In genomic region chr1:162565460-162565859, GRCh38 we compare ENCODE assay signal across 25 cellular contexts. TPM values are rescaled to one million over a fixed set of nuclear protein-coding genes. Genes with fewer than 3 reads are reported as not detected.
DNase-seq lines count a peak whose midpoint lies in the region; ATAC-seq, FAIRE-seq and TF ChIP-seq lines count a peak whose summit lies in the region.
"Had no signal": no experiment of that assay in that cellular context is flagged by ENCODE, and none has a peak within 500 bp of the region (broad histone marks: within the 10 kb centered on the region; RNA-seq: fewer than 3 reads in every experiment).

No MANE protein-coding gene starts in this region.

- H3K9me3 ChIP-seq in HepG2 (ENCODE audit: low read length) (no peaks in the 10 kb centered on the region), right lobe of liver (no peaks in the 10 kb centered on the region), Loucy (ENCODE audit: insufficient read depth, low read depth, low read length) (no peaks in the 10 kb centered on the region), mucosa of descending colon (no peaks in the 10 kb centered on the region), left lung (no peaks in the 10 kb centered on the region)
- H3K9me3 ChIP-seq: A549, upper lobe of left lung had no signal

- no peak overlapping the region for H3K4me3 Mint-ChIP-seq in GM23338
- H3K4me3 Mint-ChIP-seq: activated T-cell treated with anti-CD3 and anti-CD28 coated beads, Interleukin-2, amount 50 U/mL, for 24 hours; T-cell had no signal

- POLR2A ChIA-PET in HepG2 (lab: Yijun Ruan, JAX) = no interaction called here

- H4K20me1 ChIP-seq in HepG2 (ENCODE audit: insufficient read depth, low read length) (peaks cover 15% of the 10 kb centered on the region; the same call in 1 of the 2 replicates), Loucy (ENCODE audit: insufficient read depth, low read length, poor library complexity, severe bottlenecking) (peaks cover 23% of the 10 kb centered on the region), GM23338 (replicated peaks; ENCODE audit: insufficient read depth) (peaks cover 13% of the 10 kb centered on the region)

- H3F3A ChIP-seq in Loucy (ENCODE audit: low read depth) = no peaks in the 10 kb centered on the region
- no peaks in the 10 kb centered on the region for H3F3A ChIP-seq in GM23338 (replicated peaks; ENCODE audit: low read depth)

- H2AFZ ChIP-seq in HepG2 (ENCODE audit: low read length) = no peak overlapping the region
- H2AFZ ChIP-seq in Loucy (ENCODE audit: low read length) = no peak overlapping the region
- no peak overlapping the region for H2AFZ ChIP-seq in GM23338

- peaks cover 44% of the 10 kb centered on the region for H3K4me1 ChIP-seq in HepG2 (ENCODE audit: insufficient read depth, low read length)
- H3K4me1 ChIP-seq in right lobe of liver = peaks cover 0 to 38% (median 10%) of the 10 kb centered on the region in 4 donors
- H3K4me1 ChIP-seq in Loucy (ENCODE audit: insufficient read depth, low read length, poor library complexity, severe bottlenecking) = peaks cover 70% of the 10 kb centered on the region
- H3K4me1 ChIP-seq in mucosa of descending colon (ENCODE audit: low read depth) = peaks cover 58% of the 10 kb centered on the region
- H3K4me1 ChIP-seq in GM23338 (ENCODE audit: insufficient read depth) = peaks cover 9% of the 10 kb centered on the region; the same call in 1 of the 2 replicates
- H3K4me1 ChIP-seq in left lung = peaks cover 1 to 42% of the 10 kb centered on the region in 2 donors

- no TSS peak for BruUV-seq in HepG2 (replicated peaks; lab: Mats Ljungman, UMichigan)

- DNase-seq in HepG2 (ENCODE audit: low spot score) (no peak), right lobe of liver (no peak), coronary artery (ENCODE audit: low spot score) (no peak), mucosa of descending colon (no peak), GM23338 (ENCODE audit: low spot score) (no peak), left lung (no peak)
- DNase-seq: activated CD4-positive, CD25-positive, alpha-beta regulatory T cell treated with anti-CD3 and anti-CD28 coated beads, Interleukin-2, amount 50 U/mL, for 72 hours; activated CD8-positive, alpha-beta memory T cell treated with anti-CD3 and anti-CD28 coated beads for 24 hours; activated naive CD4-positive, alpha-beta T cell; activated T-cell treated with anti-CD3 and anti-CD28 coated beads, Interleukin-2, amount 50 U/mL, for 24 hours; COR-L47; dorsolateral prefrontal cortex; head of caudate nucleus; left colon; NCI-H1694 treated with DMSO at 0.1 percent for 48 hours; NCI-H2171 treated with DMSO at 0.1 percent for 48 hours; NCI-H69; SHP77; T-cell; upper lobe of left lung had no signal

- H3K4me1 Mint-ChIP-seq in GM23338 = peaks cover 15% of the 10 kb centered on the region; the same call in 2 of the 3 replicates

- TF ChIP-seq EP300 in HepG2 (IDR thresholded peaks at IDR 0.05; ENCODE audit: low read depth in 2 of 2, low read length in 2 of 2) (no peak), HepG2 (CRISPR knock-in tag; IDR thresholded peaks at IDR 0.05; ENCODE audit: borderline replicate concordance) (no peak)

- no peak for FAIRE-seq in HepG2 (lab: Jason Lieb, UNC)
- FAIRE-seq: A549, endothelial cell of umbilical vein had no signal

- TF ChIP-seq CTCF in HepG2 (CRISPR knock-in tag; IDR thresholded peaks at IDR 0.05) (no peak), right lobe of liver (IDR thresholded peaks at IDR 0.05) (no peak), Loucy (conservative IDR thresholded peaks at IDR 0.05; ENCODE audit: low read length) (no peak), coronary artery (IDR thresholded peaks at IDR 0.05) (no peak), mucosa of descending colon (IDR thresholded peaks at IDR 0.05) (no peak), GM23338 (conservative IDR thresholded peaks at IDR 0.05; ENCODE audit: low read depth in 2 of 2) (no peak), left lung (IDR thresholded peaks at IDR 0.05) (no peak)

- peaks cover 3% of the 10 kb centered on the region; the same call in 2 of the 3 replicates for H3K36me3 Mint-ChIP-seq in GM23338 (ENCODE audit: low read depth)

- H3K27me3 ChIP-seq in HepG2 (ENCODE audit: control insufficient read depth in 1 of 2, insufficient read depth in 2 of 2, low read length in 2 of 2) (no peaks in the 10 kb centered on the region; a peak in 1 of 5 replicates), right lobe of liver (no peaks in the 10 kb centered on the region), Loucy (ENCODE audit: insufficient read depth, low read length, poor library complexity, severe bottlenecking) (no peaks in the 10 kb centered on the region), GM23338 (ENCODE audit: insufficient read depth) (peaks cover 8% of the 10 kb centered on the region; the same call in 1 of the 2 replicates), left lung (no peaks in the 10 kb centered on the region)
- H3K27me3 ChIP-seq: dorsolateral prefrontal cortex, upper lobe of left lung had no signal

- H3K4me2 ChIP-seq in HepG2 (ENCODE audit: low read depth, low read length) = 0 out of 2 replicates have a peak overlapping the region, but pooled peaks have one; percentile 90
- H3K4me2 ChIP-seq in Loucy (ENCODE audit: low read depth, low read length, poor library complexity, severe bottlenecking) = peak overlapping the region; percentile 85
- H3K4me2 ChIP-seq in GM23338 = no peak overlapping the region
- H3K4me2 ChIP-seq: A549 had no signal

- H3K9me2 ChIP-seq in Loucy (replicated peaks; ENCODE audit: low read depth, low read length) (no peaks in the 10 kb centered on the region), GM23338 (ENCODE audit: insufficient read depth) (no peaks in the 10 kb centered on the region)

- intact Hi-C loops in HepG2 (cut with micrococcal nuclease; ENCODE audit: unreplicated experiment) = no loop called here
- intact Hi-C loops in right lobe of liver (cut with DNase I) = no loop called here
- intact Hi-C loops in mucosa of descending colon (cut with DNase I, micrococcal nuclease) = no loop called here
- intact Hi-C loops in left lung (cut with DNase I) = no loop called here

- TF ChIP-seq RAD21 in HepG2 (CRISPR knock-in tag; IDR thresholded peaks at IDR 0.05) = no peak

- TF ChIP-seq POLR2A in HepG2 (IDR thresholded peaks at IDR 0.05; ENCODE audit: insufficient read depth in 1 of 2, low read depth in 2 of 2, low read length in 2 of 2) = no peak
- no peak for TF ChIP-seq POLR2A in right lobe of liver (IDR thresholded peaks at IDR 0.05)

- in situ Hi-C loops in HepG2 (cut with HindIII; ENCODE audit: extremely low pct_ligation_motif_present, low pct_unique_long_range_greater_than_20kb) = no loop called here

- H3K36me3 ChIP-seq in HepG2 (replicated peaks in 1 of 2; ENCODE audit: control insufficient read depth in 1 of 2, insufficient read depth in 2 of 2, low read length in 2 of 2) (peaks cover 1 to 31% of the 10 kb centered on the region in 2 experiments; a peak in 4 of 5 replicates), right lobe of liver (peaks cover 0 to 23% (median 3%) of the 10 kb centered on the region in 4 donors), Loucy (ENCODE audit: insufficient read depth, low read length) (no peaks in the 10 kb centered on the region), mucosa of descending colon (ENCODE audit: low read depth) (peaks cover 6% of the 10 kb centered on the region), GM23338 (ENCODE audit: insufficient read depth) (no peaks in the 10 kb centered on the region), left lung (peaks cover 0 to 23% of the 10 kb centered on the region in 2 donors)

- CTCF ChIA-PET in HepG2 (lab: Yijun Ruan, JAX; ENCODE audit: low intra/inter-chr PET ratio, low total read pairs) = no interaction called here

- peaks cover 66% of the 10 kb centered on the region for H3K79me2 ChIP-seq in HepG2 (ENCODE audit: insufficient read depth, low read length)
- peaks cover 68% of the 10 kb centered on the region for H3K79me2 ChIP-seq in Loucy (ENCODE audit: insufficient read depth, low read length)
- H3K79me2 ChIP-seq in GM23338 (replicated peaks; ENCODE audit: insufficient read depth) = peaks cover 60% of the 10 kb centered on the region

- H3K4me3 ChIP-seq in HepG2 (replicated peaks in 1 of 3; ENCODE audit: insufficient read depth in 1 of 3, low read depth in 2 of 3, low read length in 3 of 3) (no peak overlapping the region), right lobe of liver (no peak overlapping the region), Loucy (ENCODE audit: low read length, poor library complexity, severe bottlenecking) (peak overlapping the region; percentile 92), coronary artery (peak overlapping the region; percentile 100), mucosa of descending colon (no peak overlapping the region), GM23338 (no peak overlapping the region), left lung (no peak overlapping the region)
- H3K4me3 ChIP-seq: A549, dorsolateral prefrontal cortex, upper lobe of left lung had no signal

- no peak overlapping the region for H3K27ac ChIP-seq in HepG2 (ENCODE audit: extremely low read length, insufficient read depth, low read length)
- peak overlapping the region in 1 of 3 donors; percentile 4 for H3K27ac ChIP-seq in right lobe of liver
- H3K27ac ChIP-seq in coronary artery = no peak overlapping the region
- no peak overlapping the region for H3K27ac ChIP-seq in GM23338 (ENCODE audit: low read depth)
- no peak overlapping the region for H3K27ac ChIP-seq in left lung
- H3K27ac ChIP-seq: A549, dorsolateral prefrontal cortex, upper lobe of left lung had no signal

- H3K9me3 Mint-ChIP-seq in GM23338 = no peaks in the 10 kb centered on the region
- H3K9me3 Mint-ChIP-seq: activated T-cell treated with anti-CD3 and anti-CD28 coated beads, Interleukin-2, amount 50 U/mL, for 24 hours; nephron; T-cell had no signal

- peaks cover 4% of the 10 kb centered on the region for H3K27me3 Mint-ChIP-seq in GM23338 (ENCODE audit: insufficient read depth, low read depth, poor library complexity)
- H3K27me3 Mint-ChIP-seq: activated T-cell treated with anti-CD3 and anti-CD28 coated beads, Interleukin-2, amount 50 U/mL, for 24 hours; T-cell had no signal

- H3K27ac Mint-ChIP-seq in GM23338 = no peak overlapping the region
- H3K27ac Mint-ChIP-seq: activated T-cell treated with anti-CD3 and anti-CD28 coated beads, Interleukin-2, amount 50 U/mL, for 24 hours; nephron; T-cell had no signal

- H3K9ac ChIP-seq in HepG2 (ENCODE audit: insufficient read depth, low read depth, low read length) = no peak overlapping the region
- H3K9ac ChIP-seq in Loucy (ENCODE audit: low read depth, low read length, poor library complexity, severe bottlenecking) = no peak overlapping the region

- ATAC-seq in HepG2 (no peak), right lobe of liver (no peak), mucosa of descending colon (no peak), GM23338 (no peak), HG02938 (IDR thresholded peaks at IDR 0.05; ENCODE audit: unreplicated experiment) (no peak), left lung (no peak)
- ATAC-seq: A549, left colon, T-cell had no signal

RNA-seq across cellular contexts. Expression of gene UAP1, which starts 3.9 kb away (rescaled TPM):
- 117 and 162 TPM in 2 replicates for total RNA-seq in HepG2 (2016; rRNA removed; fragmentation: Illumina TruSeq; extraction: Trizol)
- total RNA-seq in HepG2 (2016; cell fraction: cytosol; rRNA removed; fragmentation: Illumina TruSeq; extraction: Trizol; ENCODE audit: low read depth) = 62.4 and 68.0 TPM in 2 replicates
- 109 and 140 TPM in 2 replicates for total RNA-seq in HepG2 (2016; cell fraction: insoluble cytoplasmic fraction; rRNA removed; fragmentation: Illumina TruSeq; extraction: Trizol)
- 135 and 144 TPM in 2 replicates for total RNA-seq in HepG2 (2016; cell fraction: membrane; rRNA removed; fragmentation: Illumina TruSeq; extraction: Trizol)
- 66.8 and 67.6 TPM in 2 replicates for total RNA-seq in HepG2 (2016; cell fraction: nucleus; rRNA removed; fragmentation: Illumina TruSeq; extraction: Trizol)
- 37.9 and 48.4 TPM in 2 replicates for polyA plus RNA-seq in HepG2 (2011; rRNA removed)
- polyA plus RNA-seq in HepG2 (2011; cell fraction: cytosol; rRNA removed) = 20.2 and 33.8 TPM in 2 replicates
- 18.1 and 22.9 TPM in 2 replicates for polyA plus RNA-seq in HepG2 (2011; cell fraction: nucleus; rRNA removed)
- polyA plus RNA-seq in HepG2 (2012) = 51.4 and 61.8 TPM in 2 replicates
- polyA plus RNA-seq in HepG2 (2016; cell fraction: cytosol; fragmentation: Illumina TruSeq; extraction: Trizol; ENCODE audit: low read depth) = 57.2 and 59.6 TPM in 2 replicates
- polyA plus RNA-seq in HepG2 (2016; cell fraction: insoluble cytoplasmic fraction; fragmentation: Illumina TruSeq; extraction: Trizol; ENCODE audit: low read depth) = 107 and 111 TPM in 2 replicates
- 89.8 and 91.7 TPM in 2 replicates for polyA plus RNA-seq in HepG2 (2016; cell fraction: membrane; fragmentation: Illumina TruSeq; extraction: Trizol; ENCODE audit: low read depth)
- polyA plus RNA-seq in HepG2 (2016; cell fraction: nucleus; fragmentation: Illumina TruSeq; extraction: Trizol; ENCODE audit: insufficient read depth, low read depth) = 62.8 and 91.5 TPM in 2 replicates
- 19.0 and 32.6 TPM in 2 replicates for polyA minus RNA-seq in HepG2 (2011; rRNA and poly(A)+ RNA removed; ENCODE audit: low replicate concordance)
- 27.3 and 28.9 TPM in 2 replicates for polyA minus RNA-seq in HepG2 (2011; cell fraction: cytosol; rRNA and poly(A)+ RNA removed)
- 69.6 and 72.4 TPM in 2 replicates for polyA minus RNA-seq in HepG2 (2011; cell fraction: nucleus; rRNA and poly(A)+ RNA removed)
- 100 to 1,000 TPM in 1 of 6 experiments, 10 to 100 TPM in 5; 41.9 to 108 (median 51.1) TPM for total RNA-seq in right lobe of liver
- total RNA-seq in mucosa of descending colon = 100 to 1,000 TPM in 2 of 3 donors, 10 to 100 TPM in 1; 91.4 to 123 (median 116) TPM
- 32.9 and 33.3 TPM in 2 replicates for total RNA-seq in GM23338 (2014; rRNA removed; shearing (Covaris generic))
- polyA plus RNA-seq in GM23338 (2016; fragmentation: Nextera tagmentation; extraction: Ambion mirVana) = 24.0 and 26.7 TPM in 2 replicates
- 10 to 100 TPM; 34.8 to 41.6 TPM for total RNA-seq in left lung

Comparison
In these comparisons a context has a peak if more than half of its experiments do, and no peak if none do; other contexts are left out.
1. H3K4me3 ChIP-seq: peak in Loucy (single experiment) and coronary artery (single experiment); none in HepG2 (0 of 3), right lobe of liver (0 of 3), mucosa of descending colon (single experiment), GM23338 (single experiment) and left lung (0 of 2).